8 cellular contexts compared by ENCODE assay signal in genomic region chr5:88883566-88884434, GRCh38. TPM values are rescaled to one million over a fixed set of nuclear protein-coding genes. Genes with fewer than 3 reads are reported as not detected.
DNase-seq lines count a peak whose midpoint lies in the region; ATAC-seq and TF ChIP-seq lines count a peak whose summit lies in the region.

No MANE protein-coding gene starts in this region.

- no peaks in the 10 kb centered on the region for H3K9me3 ChIP-seq in HEK293 (ENCODE audit: control insufficient read depth, insufficient read depth, low read depth, low read length)
- H3K9me3 ChIP-seq in naive thymus-derived CD4-positive, alpha-beta T cell (ENCODE audit: control insufficient read depth in 2 of 3, low read length in 3 of 3) = no peaks in the 10 kb centered on the region

- H3K4me1 ChIP-seq in HEK293 (ENCODE audit: control insufficient read depth, insufficient read depth, low read length) = peaks cover 16% of the 10 kb centered on the region; the same call in 1 of the 2 replicates
- peaks cover 0 to 6% of the 10 kb centered on the region in 2 donors for H3K4me1 ChIP-seq in naive thymus-derived CD4-positive, alpha-beta T cell (ENCODE audit: control insufficient read depth in 2 of 2, insufficient read depth in 2 of 2, low read length in 2 of 2)

- CTCF ChIA-PET in HEK293 (lab: Yijun Ruan, JAX) = interaction anchor here (0.5 to 1.0 kb wide), 3 partner anchors 155 to 1471 kb away, joined by 3 read pairs; partner anchors contain the start of gene CCNH
- CTCF ChIA-PET in activated CD8-positive, alpha-beta memory T cell treated with anti-CD3 and anti-CD28 coated beads, Interleukin-2, amount 10 ng/mL, durations not matched to agents 7 days and 5 days (lab: Charles Lee) = no interaction called here
- CTCF ChIA-PET in naive thymus-derived CD4-positive, alpha-beta T cell (lab: Charles Lee) = interaction anchor here (0.7 kb wide), 1 partner anchor 1577 kb away, joined by 3 read pairs; no protein-coding TSS in a partner anchor

- H3K4me1 Mint-ChIP-seq in activated CD8-positive, alpha-beta memory T cell treated with anti-CD3 and anti-CD28 coated beads, Interleukin-2, amount 10 ng/mL, durations not matched to agents 7 days and 5 days = peaks cover 17% of the 10 kb centered on the region
- H3K4me1 Mint-ChIP-seq in naive thymus-derived CD4-positive, alpha-beta T cell = peaks cover 17 to 29% (median 26%) of the 10 kb centered on the region in 7 donors

- peak overlapping the region; percentile 82 for H3K4me3 ChIP-seq in HEK293 (ENCODE audit: low read depth, low read length)
- peak overlapping the region; percentile 72 for H3K4me3 ChIP-seq in fibroblast of villous mesenchyme (ENCODE audit: low read depth, low read length)
- H3K4me3 ChIP-seq in naive thymus-derived CD4-positive, alpha-beta T cell (ENCODE audit: low read length) = peak overlapping the region; percentile 25

- TF ChIP-seq CTCF in HEK293 (tag by site-specific recombination; IDR thresholded peaks at IDR 0.05) (peak; percentile 59; the same call in 1 of the 2 replicates), fibroblast of villous mesenchyme (IDR thresholded peaks at IDR 0.05; ENCODE audit: insufficient read depth, low read depth, low read length) (peak; percentile 5)

- peak overlapping the region; percentile 77 for H3K27ac ChIP-seq in HEK293 (ENCODE audit: extremely low read depth, low read depth, low read length)
- H3K27ac ChIP-seq in naive thymus-derived CD4-positive, alpha-beta T cell (ENCODE audit: low read depth, low read length) = no peak overlapping the region

- H3K27me3 Mint-ChIP-seq in activated CD8-positive, alpha-beta memory T cell treated with anti-CD3 and anti-CD28 coated beads, Interleukin-2, amount 10 ng/mL, durations not matched to agents 7 days and 5 days = peaks cover 68% of the 10 kb centered on the region
- peaks cover 39 to 84% (median 49%) of the 10 kb centered on the region in 5 donors for H3K27me3 Mint-ChIP-seq in naive thymus-derived CD4-positive, alpha-beta T cell

- H3K36me3 ChIP-seq in HEK293 (ENCODE audit: control insufficient read depth in 2 of 2, insufficient read depth in 1 of 2, low read length in 2 of 2) = no peaks in the 10 kb centered on the region
- no peaks in the 10 kb centered on the region for H3K36me3 ChIP-seq in naive thymus-derived CD4-positive, alpha-beta T cell (ENCODE audit: control insufficient read depth in 2 of 3, insufficient read depth in 3 of 3, low read length in 3 of 3)

- DNase-seq in DMS79 treated with DMSO at 0.1 percent for 48 hours (lab: John Stamatoyannopoulos, UW) (peak; percentile 6), DMS79 (lab: John Stamatoyannopoulos, UW) (no peak), NCI-H345 (lab: John Stamatoyannopoulos, UW) (peak; percentile 65), fibroblast of villous mesenchyme (ENCODE audit: low read depth) (peak; percentile 76)
- no peak for DNase-seq in activated CD8-positive, alpha-beta memory T cell treated with anti-CD3 and anti-CD28 coated beads, Interleukin-2, amount 10 ng/mL, durations not matched to agents 7 days and 5 days
- no peak for DNase-seq in naive thymus-derived CD4-positive, alpha-beta T cell
- DNase-seq in effector CD8-positive, alpha-beta T cell (lab: John Stamatoyannopoulos, UW) = no peak

- peaks cover 0 to 5% of the 10 kb centered on the region in 2 donors for H3K27me3 ChIP-seq in naive thymus-derived CD4-positive, alpha-beta T cell (ENCODE audit: control insufficient read depth in 2 of 2, insufficient read depth in 2 of 2, low read length in 2 of 2)

- peak overlapping the region; percentile 80 for H3K4me3 Mint-ChIP-seq in activated CD8-positive, alpha-beta memory T cell treated with anti-CD3 and anti-CD28 coated beads, Interleukin-2, amount 10 ng/mL, durations not matched to agents 7 days and 5 days
- H3K4me3 Mint-ChIP-seq in naive thymus-derived CD4-positive, alpha-beta T cell = peak overlapping the region; percentile 82 to 93 (median 88)

- H3K9me3 Mint-ChIP-seq in activated CD8-positive, alpha-beta memory T cell treated with anti-CD3 and anti-CD28 coated beads, Interleukin-2, amount 10 ng/mL, durations not matched to agents 7 days and 5 days (ENCODE audit: low read depth) = no peaks in the 10 kb centered on the region
- H3K9me3 Mint-ChIP-seq in naive thymus-derived CD4-positive, alpha-beta T cell = peaks cover 0 to 1% (median 0%) of the 10 kb centered on the region in 11 donors

- intact Hi-C loops in naive thymus-derived CD4-positive, alpha-beta T cell (cut with micrococcal nuclease) = loop anchor here in 1 of 2 donors (5.0 to 10.0 kb wide), 4 partner anchors 56 to 1099 kb away; no protein-coding TSS in a partner anchor

- peaks cover 2% of the 10 kb centered on the region for H3K36me3 Mint-ChIP-seq in activated CD8-positive, alpha-beta memory T cell treated with anti-CD3 and anti-CD28 coated beads, Interleukin-2, amount 10 ng/mL, durations not matched to agents 7 days and 5 days
- H3K36me3 Mint-ChIP-seq in naive thymus-derived CD4-positive, alpha-beta T cell = no peaks in the 10 kb centered on the region

- H3K27ac Mint-ChIP-seq in activated CD8-positive, alpha-beta memory T cell treated with anti-CD3 and anti-CD28 coated beads, Interleukin-2, amount 10 ng/mL, durations not matched to agents 7 days and 5 days = no peak overlapping the region
- H3K27ac Mint-ChIP-seq in naive thymus-derived CD4-positive, alpha-beta T cell = peak overlapping the region in 1 of 9 donors; percentile 24

- peak; percentile 51 for ATAC-seq in activated CD8-positive, alpha-beta memory T cell treated with anti-CD3 and anti-CD28 coated beads, Interleukin-2, amount 10 ng/mL, durations not matched to agents 7 days and 5 days
- peak; percentile 54 for ATAC-seq in naive thymus-derived CD4-positive, alpha-beta T cell

- POLR2A ChIA-PET in HEK293 (lab: Yijun Ruan, JAX) = interaction anchor here (0.6 to 1.2 kb wide), 6 partner anchors 59 to 654 kb away, joined by 3 to 5 read pairs (median 4); no protein-coding TSS in a partner anchor
- POLR2A ChIA-PET in naive thymus-derived CD4-positive, alpha-beta T cell (lab: Charles Lee) = no interaction called here

TF ChIP-seq in HEK293, 187 proteins besides CTCF, POLR2A, EP300 and RAD21 (continues in another document):
- TF ChIP-seq RBAK (tag by site-specific recombination; IDR thresholded peaks at IDR 0.05) (no peak), ZNF777 (tag by site-specific recombination; IDR thresholded peaks at IDR 0.05; ENCODE audit: borderline replicate concordance) (no peak), ZSCAN4 (tag by site-specific recombination; IDR thresholded peaks at IDR 0.05) (no peak), EGR2 (tag by site-specific recombination; IDR thresholded peaks at IDR 0.05; ENCODE audit: low read depth) (no peak), ZSCAN18 (tag by site-specific recombination; IDR thresholded peaks at IDR 0.05) (no peak), ZNF558 (tag by site-specific recombination; IDR thresholded peaks at IDR 0.05) (no peak), KLF9 (tag by site-specific recombination; IDR thresholded peaks at IDR 0.05; ENCODE audit: low read depth) (peak; percentile 48; the same call in 1 of the 2 replicates), ZFP69B (tag by site-specific recombination; IDR thresholded peaks at IDR 0.05) (no peak), ZNF423 (tag by site-specific recombination; IDR thresholded peaks at IDR 0.05) (0 out of 2 replicates have a peak, but pooled peaks have one; percentile 44), ZFP3 (tag by site-specific recombination; IDR thresholded peaks at IDR 0.05; ENCODE audit: low read depth) (no peak), ZNF18 (tag by site-specific recombination; IDR thresholded peaks at IDR 0.05) (no peak)

RNA-seq across cellular contexts. Expression of gene MEF2C, which starts 0.8 kb away (rescaled TPM):
- total RNA-seq in activated CD8-positive, alpha-beta memory T cell treated with anti-CD3 and anti-CD28 coated beads, Interleukin-2, amount 10 ng/mL, durations not matched to agents 7 days and 5 days = under 1 TPM; 0.06 to 0.19 TPM
- 8.1 and 16.0 TPM in 2 replicates for total RNA-seq in fibroblast of villous mesenchyme
- 10 to 100 TPM in 1 of 5 experiments, 1 to 10 TPM in 3, under 1 TPM in 1; 0.07 to 40.0 (median 3.4) TPM for total RNA-seq in naive thymus-derived CD4-positive, alpha-beta T cell
- polyA plus RNA-seq in naive thymus-derived CD4-positive, alpha-beta T cell = under 1 TPM; 0.24 to 0.77 TPM

Comparison
In these comparisons a context has a peak if more than half of its experiments do, and no peak if none do; other contexts are left out.
1. DNase-seq: peak in DMS79 treated with DMSO at 0.1 percent for 48 hours (single experiment), NCI-H345 (single experiment) and fibroblast of villous mesenchyme (single experiment); none in DMS79 (single experiment), activated CD8-positive, alpha-beta memory T cell treated with anti-CD3 and anti-CD28 coated beads, Interleukin-2, amount 10 ng/mL, durations not matched to agents 7 days and 5 days (single experiment), naive thymus-derived CD4-positive, alpha-beta T cell (0 of 9) and effector CD8-positive, alpha-beta T cell (single experiment).
2. H3K4me3 ChIP-seq: peak in every context shown above with its lines; median percentile 82 in HEK293; 72 in fibroblast of villous mesenchyme; 25 in naive thymus-derived CD4-positive, alpha-beta T cell.